ENCODE assay signal across 25 cellular contexts in genomic region chr15:89184367-89184766, GRCh38. TPM values are rescaled to one million over a fixed set of nuclear protein-coding genes. Genes with fewer than 3 reads are reported as not detected.
DNase-seq lines count a peak whose midpoint lies in the region; ATAC-seq, FAIRE-seq and TF ChIP-seq lines count a peak whose summit lies in the region.
"Had no signal": no experiment of that assay in that cellular context is flagged by ENCODE, and none has a peak within 500 bp of the region (broad histone marks: within the 10 kb centered on the region; RNA-seq: fewer than 3 reads in every experiment).

No MANE protein-coding gene starts in this region.

- H3K4me3 ChIP-seq in body of pancreas (no peak overlapping the region), pancreas (no peak overlapping the region)
- H3K4me3 ChIP-seq: smooth muscle cell had no signal

- CTCF ChIA-PET in activated CD8-positive, alpha-beta memory T cell treated with anti-CD3 and anti-CD28 coated beads, Interleukin-2, amount 10 ng/mL, durations not matched to agents 7 days and 5 days (lab: Charles Lee): interaction anchor here (1.3 kb wide), 1 partner anchor 127 kb away, joined by 3 read pairs; no protein-coding TSS in a partner anchor

- no peaks in the 10 kb centered on the region for H3K27me3 Mint-ChIP-seq in activated CD8-positive, alpha-beta memory T cell treated with anti-CD3 and anti-CD28 coated beads, Interleukin-2, amount 10 ng/mL, durations not matched to agents 7 days and 5 days
- H3K27me3 Mint-ChIP-seq: effector memory CD8-positive, alpha-beta T cell; naive B cell had no signal

- TF ChIP-seq POLR2A in body of pancreas (IDR thresholded peaks at IDR 0.05): no peak

- no peak for ATAC-seq in activated CD8-positive, alpha-beta memory T cell treated with anti-CD3 and anti-CD28 coated beads, Interleukin-2, amount 10 ng/mL, durations not matched to agents 7 days and 5 days
- peak; percentile 73 for ATAC-seq in body of pancreas
- ATAC-seq in pancreas: peak; percentile 78 to 89 (median 84)
- no peak for ATAC-seq in HG03280 (IDR thresholded peaks at IDR 0.05; ENCODE audit: unreplicated experiment)
- ATAC-seq: effector memory CD8-positive, alpha-beta T cell had no signal

- H3K4me1 ChIP-seq in body of pancreas (peaks cover 15% of the 10 kb centered on the region), pancreas (peaks cover 0 to 9% (median 5%) of the 10 kb centered on the region in 3 donors)

- peaks cover 5% of the 10 kb centered on the region for H3K36me3 Mint-ChIP-seq in activated CD8-positive, alpha-beta memory T cell treated with anti-CD3 and anti-CD28 coated beads, Interleukin-2, amount 10 ng/mL, durations not matched to agents 7 days and 5 days

- intact Hi-C loops in body of pancreas (cut with DNase I): no loop called here
- intact Hi-C loops in pancreas (cut with DNase I): no loop called here

- peak; percentile 33 for DNase-seq in activated CD8-positive, alpha-beta memory T cell treated with anti-CD3 and anti-CD28 coated beads, Interleukin-2, amount 50 U/mL, for 48 hours
- no peak for DNase-seq in activated CD8-positive, alpha-beta memory T cell treated with anti-CD3 and anti-CD28 coated beads, Interleukin-2, amount 10 ng/mL, durations not matched to agents 7 days and 5 days
- DNase-seq in NCI-H1092 treated with DMSO at 0.1 percent for 48 hours (lab: John Stamatoyannopoulos, UW): peak; percentile 60
- peak; percentile 41 to 85 (median 73) for DNase-seq in body of pancreas
- peak; percentile 55 to 82 (median 72) for DNase-seq in pancreas
- no peak for DNase-seq in MV-4-11 (lab: John Stamatoyannopoulos, UW)
- no peak for DNase-seq in A172 (ENCODE audit: low spot score)
- DNase-seq: activated gamma-delta T cell; aorta; effector memory CD8-positive, alpha-beta T cell; head of caudate nucleus; immature natural killer cell; naive B cell; NCI-H1417 treated with DMSO at 0.1 percent for 48 hours; NCI-H446; stimulated activated CD4-positive, alpha-beta T cell treated with anti-CD3 and anti-CD28 coated beads, Interleukin-4, amount 100 ng/mL, for 24 hours; SW 1271 had no signal

- TF ChIP-seq CTCF in body of pancreas (IDR thresholded peaks at IDR 0.05) (no peak), pancreas (IDR thresholded peaks at IDR 0.05) (no peak)

- H3K36me3 ChIP-seq in body of pancreas (replicated peaks in 1 of 2; ENCODE audit: insufficient read depth in 1 of 2, low read depth in 2 of 2) (peaks cover 7 to 21% of the 10 kb centered on the region in 2 donors), pancreas (peaks cover 0 to 36% (median 17%) of the 10 kb centered on the region in 3 donors)

- peaks cover 2% of the 10 kb centered on the region for H3K4me1 Mint-ChIP-seq in activated CD8-positive, alpha-beta memory T cell treated with anti-CD3 and anti-CD28 coated beads, Interleukin-2, amount 10 ng/mL, durations not matched to agents 7 days and 5 days
- H3K4me1 Mint-ChIP-seq: naive B cell had no signal

- no peak overlapping the region for H3K4me3 Mint-ChIP-seq in activated CD8-positive, alpha-beta memory T cell treated with anti-CD3 and anti-CD28 coated beads, Interleukin-2, amount 10 ng/mL, durations not matched to agents 7 days and 5 days
- H3K4me3 Mint-ChIP-seq: effector memory CD8-positive, alpha-beta T cell; immature natural killer cell had no signal

- H3K27ac ChIP-seq in body of pancreas (peak overlapping the region; percentile 13 to 59 (median 22)), pancreas (peak overlapping the region in 1 of 4 donors; percentile 37)
- H3K27ac ChIP-seq: RWPE1 had no signal

- no peak overlapping the region for H3K27ac Mint-ChIP-seq in activated CD8-positive, alpha-beta memory T cell treated with anti-CD3 and anti-CD28 coated beads, Interleukin-2, amount 10 ng/mL, durations not matched to agents 7 days and 5 days
- H3K27ac Mint-ChIP-seq: naive B cell had no signal

- H3K27me3 ChIP-seq in body of pancreas (no peaks in the 10 kb centered on the region), pancreas (no peaks in the 10 kb centered on the region)

- no peak for FAIRE-seq in pancreas (lab: Jason Lieb, UNC)
- FAIRE-seq: GM12892, H1, TTC549 had no signal

- no peaks in the 10 kb centered on the region for H3K9me3 ChIP-seq in body of pancreas
- H3K9me3 ChIP-seq in pancreas: no peaks in the 10 kb centered on the region

- WGBS in body of pancreas, 2 donors: 33 to 34% methylated on average over 5 to 6 of the region's 6 CpGs
- 29 to 36% methylated on average over 6 of the region's 6 CpGs for WGBS in pancreas, 2 donors

- H3K9me3 Mint-ChIP-seq in activated CD8-positive, alpha-beta memory T cell treated with anti-CD3 and anti-CD28 coated beads, Interleukin-2, amount 10 ng/mL, durations not matched to agents 7 days and 5 days (ENCODE audit: low read depth): no peaks in the 10 kb centered on the region
- H3K9me3 Mint-ChIP-seq: effector memory CD8-positive, alpha-beta T cell; immature natural killer cell; naive B cell had no signal

RNA-seq across cellular contexts. Expression of gene RLBP1, which starts 37.0 kb away (rescaled TPM):
- not detected for total RNA-seq in activated CD8-positive, alpha-beta memory T cell treated with anti-CD3 and anti-CD28 coated beads, Interleukin-2, amount 10 ng/mL, durations not matched to agents 7 days and 5 days
- total RNA-seq in body of pancreas (not detected), pancreas (not detected)
- polyA plus RNA-seq in pancreas: under 1 TPM in 1 of 2 donors, not detected in 1; 0.19 TPM
- total RNA-seq in A172 (2014; rRNA removed; shearing (Covaris generic)): not detected in 2 replicates
- total RNA-seq: aorta, H1, lung microvascular endothelial cell, smooth muscle cell, subcutaneous adipose tissue had no signal
- polyA plus RNA-seq: aorta, smooth muscle cell had no signal

RNA-seq across cellular contexts. Expression of gene FANCI, which starts 59.4 kb away (rescaled TPM):
- total RNA-seq in activated CD8-positive, alpha-beta memory T cell treated with anti-CD3 and anti-CD28 coated beads, Interleukin-2, amount 10 ng/mL, durations not matched to agents 7 days and 5 days: 100 to 1,000 TPM; 206 to 236 TPM
- total RNA-seq in body of pancreas (1 to 10 TPM; 1.0 to 7.3 TPM), pancreas (1 to 10 TPM; 1.9 to 4.8 (median 3.5) TPM)
- 1 to 10 TPM; 1.5 to 3.1 TPM for polyA plus RNA-seq in pancreas
- total RNA-seq in A172 (2014; rRNA removed; shearing (Covaris generic)): 69.6 and 87.2 TPM in 2 replicates

Comparison
In these comparisons a context has a peak if more than half of its experiments do, and no peak if none do; other contexts are left out.
1. DNase-seq: peak in activated CD8-positive, alpha-beta memory T cell treated with anti-CD3 and anti-CD28 coated beads, Interleukin-2, amount 50 U/mL, for 48 hours (single experiment), NCI-H1092 treated with DMSO at 0.1 percent for 48 hours (single experiment), body of pancreas (4 of 4) and pancreas (6 of 6); none in activated CD8-positive, alpha-beta memory T cell treated with anti-CD3 and anti-CD28 coated beads, Interleukin-2, amount 10 ng/mL, durations not matched to agents 7 days and 5 days (single experiment), MV-4-11 (single experiment) and A172 (single experiment).
2. ATAC-seq: peak in body of pancreas (single experiment) and pancreas (4 of 4); none in activated CD8-positive, alpha-beta memory T cell treated with anti-CD3 and anti-CD28 coated beads, Interleukin-2, amount 10 ng/mL, durations not matched to agents 7 days and 5 days (single experiment) and HG03280 (single experiment).